ENCODE assay signal across 20 cellular contexts in the genomic region with DNA sequence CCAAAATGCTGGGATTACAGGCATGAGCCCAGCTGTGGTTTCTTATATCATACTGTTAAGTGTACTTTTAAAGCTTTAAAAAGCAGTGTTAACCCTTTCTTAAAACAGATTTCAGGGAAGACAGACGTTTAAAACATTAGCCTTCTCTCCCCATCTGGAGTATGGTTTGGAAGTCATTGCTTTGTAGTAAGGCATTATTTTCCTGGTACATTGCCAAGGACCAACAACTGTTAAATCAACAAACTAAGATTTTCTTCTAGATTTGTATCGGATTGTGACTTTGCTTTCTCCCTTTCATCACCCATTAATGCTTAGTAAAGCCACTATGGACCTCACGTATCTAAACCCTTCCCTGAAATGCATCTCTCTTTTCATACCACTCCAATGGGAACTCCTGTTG. TPM values are rescaled to one million over a fixed set of nuclear protein-coding genes. Genes with fewer than 3 reads are reported as not detected.
DNase-seq lines count a peak whose midpoint lies in the region; ATAC-seq, FAIRE-seq and TF ChIP-seq lines count a peak whose summit lies in the region.
"Had no signal": no experiment of that assay in that cellular context is flagged by ENCODE, and none has a peak within 500 bp of the region (broad histone marks: within the 10 kb centered on the region; RNA-seq: fewer than 3 reads in every experiment).

No MANE protein-coding gene starts in this region.

- DNase-seq in NCI-H524 treated with DMSO at 0.1 percent for 48 hours (lab: John Stamatoyannopoulos, UW), result peak; percentile 30
- no peak for DNase-seq in GM12878 (ENCODE audit: low read depth, low spot score)
- peak; percentile 21 for DNase-seq in myocyte (ENCODE audit: low read depth)
- DNase-seq in AML-193 (lab: John Stamatoyannopoulos, UW), result no peak
- DNase-seq in CD4-positive, alpha-beta memory T cell, result no peak
- no peak for DNase-seq in CD1c-positive myeloid dendritic cell (ENCODE audit: extremely low spot score)
- DNase-seq in small intestine, result no peak
- DNase-seq: activated CD4-positive, alpha-beta T cell treated with anti-CD3 and anti-CD28 coated beads for 4 hours; activated T-cell treated with anti-CD3 and anti-CD28 coated beads for 4 hours; central memory CD4-positive, alpha-beta T cell; heart left ventricle; kidney; NCI-H187; NCI-H526 treated with DMSO at 0.1 percent for 48 hours; stimulated activated CD4-positive, alpha-beta T cell treated with anti-CD3 and anti-CD28 coated beads, Interleukin-1b, Interleukin-23, amount 100 ng/mL, for 48 hours had no signal

- RAD21 ChIA-PET in GM12878 (lab: Charles Lee; ENCODE audit: unreplicated experiment), result interaction anchor here (0.6 to 7.2 kb wide), 5 partner anchors 10 to 47 kb away, joined by 3 to 62 read pairs (median 3); no protein-coding TSS in a partner anchor

- peaks cover 13 to 16% of the 10 kb centered on the region in 2 donors for H3K36me3 Mint-ChIP-seq in CD4-positive, alpha-beta memory T cell

- peaks cover 50% of the 10 kb centered on the region for H3K4me1 ChIP-seq in BLaER1
- peaks cover 30% of the 10 kb centered on the region for H3K4me1 ChIP-seq in GM12878 (ENCODE audit: control insufficient read depth, insufficient read depth, low read length)
- peaks cover 35% of the 10 kb centered on the region for H3K4me1 ChIP-seq in CD4-positive, alpha-beta memory T cell (ENCODE audit: insufficient read depth, low read length)
- H3K4me1 ChIP-seq in small intestine (ENCODE audit: control insufficient read depth in 2 of 2, insufficient read depth in 1 of 2, low read depth in 1 of 2, low read length in 1 of 2), result peaks cover 0 to 12% of the 10 kb centered on the region in 2 donors

- peaks cover 0 to 9% (median 0%) of the 10 kb centered on the region in 8 donors for H3K9me3 Mint-ChIP-seq in CD4-positive, alpha-beta memory T cell
- H3K9me3 Mint-ChIP-seq: activated naive CD4-positive, alpha-beta T cell treated with anti-CD3 and anti-CD28 coated beads, Interleukin-2, amount 50 U/mL, for 24 hours had no signal

- no peak overlapping the region for H3K4me3 ChIP-seq in BLaER1
- H3K4me3 ChIP-seq in GM12878, result peak overlapping the region; percentile 49; the same call in 1 of the 2 replicates
- no peak overlapping the region for H3K4me3 ChIP-seq in CD4-positive, alpha-beta memory T cell (ENCODE audit: low read length in 2 of 2)
- H3K4me3 ChIP-seq in small intestine (ENCODE audit: low read depth in 1 of 2, low read length in 2 of 2), result no peak overlapping the region
- H3K4me3 ChIP-seq: heart left ventricle, tibial nerve had no signal

- H2AFZ ChIP-seq in GM12878 (ENCODE audit: control insufficient read depth, low read depth, low read length), result no peak overlapping the region

- no peak for TF ChIP-seq EP300 in GM12878 (IDR thresholded peaks at IDR 0.05; ENCODE audit: borderline replicate concordance in 1 of 2, control insufficient read depth in 1 of 2, low read depth in 2 of 2, low read length in 2 of 2)

- peak overlapping the region in 1 of 8 donors; percentile 22 for H3K4me3 Mint-ChIP-seq in CD4-positive, alpha-beta memory T cell
- H3K4me3 Mint-ChIP-seq: activated naive CD4-positive, alpha-beta T cell treated with anti-CD3 and anti-CD28 coated beads, Interleukin-2, amount 50 U/mL, for 24 hours; T-helper 2 cell treated with Interferon-gamma antibody and Interleukin-4, amounts not matched to agents 5 μg/mL and 100 μg/mL, for 36 hours had no signal

- CTCF ChIA-PET in GM12878 (lab: Yijun Ruan, JAX), result interaction anchor here (1.0 to 10.9 kb wide), 4 partner anchors 10 to 25 kb away, joined by 3 to 94 read pairs (median 6); no protein-coding TSS in a partner anchor
- CTCF ChIA-PET in CD4-positive, alpha-beta memory T cell (lab: Charles Lee; ENCODE audit: partially characterized antibody), result interaction anchor here (2.2 kb wide), 1 partner anchor 19 kb away, joined by 5 read pairs; no protein-coding TSS in a partner anchor

- H3K79me2 ChIP-seq in GM12878 (ENCODE audit: control insufficient read depth, insufficient read depth, low read length), result peaks cover 83% of the 10 kb centered on the region

- no TSS peak for BruUV-seq in GM12878 (replicated peaks; lab: Mats Ljungman, UMichigan)

- H3K36me3 ChIP-seq in BLaER1 (peaks cover 46% of the 10 kb centered on the region), GM12878 (ENCODE audit: control insufficient read depth in 2 of 2, insufficient read depth in 2 of 2, low read length in 1 of 2) (peaks cover 6 to 8% of the 10 kb centered on the region in 2 experiments), small intestine (ENCODE audit: control insufficient read depth in 2 of 2, insufficient read depth in 2 of 2, low read length in 2 of 2) (no peaks in the 10 kb centered on the region)
- no peaks in the 10 kb centered on the region for H3K36me3 ChIP-seq in CD4-positive, alpha-beta memory T cell (ENCODE audit: insufficient read depth, low read length)

- peaks cover 8% of the 10 kb centered on the region for H3K9me3 ChIP-seq in BLaER1
- peaks cover 5% of the 10 kb centered on the region; the same call in 2 of the 3 replicates for H3K9me3 ChIP-seq in GM12878 (replicated peaks; ENCODE audit: control insufficient read depth, insufficient read depth, low read length)
- no peaks in the 10 kb centered on the region for H3K9me3 ChIP-seq in CD4-positive, alpha-beta memory T cell (ENCODE audit: control insufficient read depth in 1 of 2, low read length in 2 of 2)
- H3K9me3 ChIP-seq in small intestine (ENCODE audit: control insufficient read depth, low read depth), result no peaks in the 10 kb centered on the region

- peaks cover 39 to 64% (median 51%) of the 10 kb centered on the region in 4 donors for H3K4me1 Mint-ChIP-seq in CD4-positive, alpha-beta memory T cell

- intact Hi-C loops in GM12878 (cut with micrococcal nuclease; ENCODE audit: unreplicated experiment), result no loop called here
- intact Hi-C loops in CD4-positive, alpha-beta memory T cell (cut with micrococcal nuclease), result no loop called here

- no peak for TF ChIP-seq CTCF in GM12878 (IDR thresholded peaks at IDR 0.05 in 2 of 3, conservative IDR thresholded peaks at IDR 0.05 in 1 of 3; ENCODE audit: control insufficient read depth in 2 of 3, extremely low read depth in 1 of 3, insufficient read depth in 1 of 3, low read depth in 3 of 3, low read length in 3 of 3)

- FAIRE-seq in GM12878 (lab: Jason Lieb, UNC) (no peak), small intestine (lab: Jason Lieb, UNC) (no peak)
- FAIRE-seq: D721Med, kidney had no signal

- H3K4me2 ChIP-seq in BLaER1 (peak overlapping the region; percentile 66), GM12878 (ENCODE audit: control insufficient read depth, insufficient read depth) (peak overlapping the region; percentile 38)

- SMC1A ChIA-PET in GM12878 (lab: Charles Lee; ENCODE audit: uncharacterized antibody, unreplicated experiment), result interaction anchor here (0.7 to 13.0 kb wide), 8 partner anchors 9 to 95 kb away, joined by 4 to 171 read pairs (median 8); partner anchors contain the start of genes NKIRAS1 and RPL15

- no peak for TF ChIP-seq RAD21 in GM12878 (IDR thresholded peaks at IDR 0.05; ENCODE audit: insufficient read depth, low read depth, low read length)

- POLR2A ChIA-PET in GM12878 (lab: Charles Lee), result interaction anchor here (0.6 to 4.5 kb wide), 2 partner anchors 27 to 29 kb away, joined by 3 to 14 read pairs; no protein-coding TSS in a partner anchor
- POLR2A ChIA-PET in CD4-positive, alpha-beta memory T cell (lab: Charles Lee; ENCODE audit: partially characterized antibody), result no interaction called here

- peak overlapping the region in 2 of 7 donors; percentile 8 to 84 for H3K27ac Mint-ChIP-seq in CD4-positive, alpha-beta memory T cell
- H3K27ac Mint-ChIP-seq: T-helper 2 cell treated with Interferon-gamma antibody and Interleukin-4, amounts not matched to agents 5 μg/mL and 100 μg/mL, for 36 hours had no signal

- in situ Hi-C loops in GM12878 (cut with MboI), result no loop called here

- H4K20me1 ChIP-seq in BLaER1 (peaks cover 100% of the 10 kb centered on the region), GM12878 (ENCODE audit: control insufficient read depth, insufficient read depth) (0 out of 2 replicates have a peak, but pooled peaks cover 3% of the 10 kb centered on the region)

- 0 out of 2 replicates have a peak overlapping the region, but pooled peaks have one; percentile 10 for H3K27ac ChIP-seq in BLaER1
- peak overlapping the region; percentile 66 for H3K27ac ChIP-seq in GM12878 (ENCODE audit: control insufficient read depth, insufficient read depth)
- H3K27ac ChIP-seq in CD4-positive, alpha-beta memory T cell (ENCODE audit: low read depth, low read length), result no peak overlapping the region
- H3K27ac ChIP-seq in small intestine (ENCODE audit: low read depth in 1 of 2, low read length in 1 of 2), result no peak overlapping the region

- H3K27me3 ChIP-seq in BLaER1 (no peaks in the 10 kb centered on the region), GM12878 (replicated peaks in 1 of 2; ENCODE audit: control insufficient read depth in 2 of 2, insufficient read depth in 2 of 2, low read length in 1 of 2) (no peaks in the 10 kb centered on the region), small intestine (ENCODE audit: control insufficient read depth in 2 of 2, insufficient read depth in 2 of 2, low read length in 2 of 2) (no peaks in the 10 kb centered on the region)
- H3K27me3 ChIP-seq in CD4-positive, alpha-beta memory T cell (ENCODE audit: insufficient read depth, low read length), result no peaks in the 10 kb centered on the region
- H3K27me3 ChIP-seq: heart left ventricle, tibial nerve had no signal

- WGBS in GM12878 (ENCODE audit: insufficient coverage, insufficient replicate concordance, low lambda C conversion rate, missing lambda C conversion rate), result 91% methylated on average over 3 of the region's 3 CpGs
- WGBS in small intestine, 3 donors, result 54 to 68% (median 62%) methylated on average over 3 of the region's 3 CpGs

- H3K9ac ChIP-seq in BLaER1, result peak overlapping the region; percentile 34; the same call in 1 of the 2 replicates
- H3K9ac ChIP-seq in GM12878 (ENCODE audit: control insufficient read depth, insufficient read depth, low read length), result no peak overlapping the region

- H3K27me3 Mint-ChIP-seq in CD4-positive, alpha-beta memory T cell, result no peaks in the 10 kb centered on the region
- H3K27me3 Mint-ChIP-seq: activated naive CD4-positive, alpha-beta T cell treated with anti-CD3 and anti-CD28 coated beads, Interleukin-2, amount 50 U/mL, for 24 hours had no signal

- ATAC-seq in GM12878, result no peak
- ATAC-seq: heart left ventricle had no signal

- no peak for TF ChIP-seq POLR2A in GM12878 (IDR thresholded peaks at IDR 0.05; ENCODE audit: low read depth, low read length)

RNA-seq across cellular contexts. Expression of gene UBE2E1, which starts 50.5 kb away (rescaled TPM):
- total RNA-seq in GM12878 (2013; cell fraction: nucleolus; rRNA removed), result 149 and 156 TPM in 2 replicates
- total RNA-seq in GM12878 (2014; rRNA removed) (110 and 129 TPM in 2 replicates), GM12878 (2014; rRNA removed; fragmentation: Illumina TruSeq; extraction: Trizol) (230 and 236 TPM in 2 replicates), GM12878 (2021) (162 and 167 TPM in 2 replicates), myocyte (73.8 and 90.8 TPM in 2 replicates)
- polyA plus RNA-seq in GM12878 (2011; ENCODE audit: low read depth), result 122 TPM
- polyA plus RNA-seq in GM12878 (2011; rRNA removed) (425 and 698 TPM in 2 replicates), GM12878 (2014; fragmentation: Illumina TruSeq; extraction: Trizol) (282 and 450 TPM in 2 replicates), GM12878 (2014; fragmentation: Nextera tagmentation; extraction: Ambion mirVana) (100 to 1,000 TPM; 113 to 128 TPM), GM12878 (2014; rRNA removed) (159 and 202 TPM in 2 replicates), GM12878 (2016; fragmentation: Nextera tagmentation; extraction: Ambion mirVana) (10 to 100 TPM; 18.7 to 21.8 TPM), small intestine (10 to 100 TPM; 52.4 to 81.2 (median 55.7) TPM)
- 160 and 172 TPM in 2 replicates for polyA plus RNA-seq in GM12878 (2011; cell fraction: cytosol; rRNA removed)
- polyA plus RNA-seq in GM12878 (2011; cell fraction: nucleus; rRNA removed), result 186 and 224 TPM in 2 replicates
- polyA plus RNA-seq in GM12878 (2012), result 192 and 242 TPM in 2 replicates
- polyA minus RNA-seq in GM12878 (2011; rRNA and poly(A)+ RNA removed), result 126 and 154 TPM in 2 replicates
- 57.1 and 82.3 TPM in 2 replicates for polyA minus RNA-seq in GM12878 (2011; cell fraction: cytosol; rRNA and poly(A)+ RNA removed)
- 84.7 and 98.8 TPM in 2 replicates for polyA minus RNA-seq in GM12878 (2011; cell fraction: nucleus; rRNA and poly(A)+ RNA removed)
- polyA plus RNA-seq in myocyte (2012), result 73.2 TPM
- 10 to 100 TPM; 59.5 to 61.4 TPM for total RNA-seq in CD4-positive, alpha-beta memory T cell
- polyA plus RNA-seq in CD4-positive, alpha-beta memory T cell, result 10 to 100 TPM; 10.9 to 12.0 TPM

Comparison
In these comparisons a context has a peak if more than half of its experiments do, and no peak if none do; other contexts are left out.
1. H3K27ac ChIP-seq: peak in BLaER1 (single experiment) and GM12878 (single experiment); none in CD4-positive, alpha-beta memory T cell (single experiment) and small intestine (0 of 2).
2. DNase-seq: peak in NCI-H524 treated with DMSO at 0.1 percent for 48 hours (single experiment) and myocyte (single experiment); none in GM12878 (single experiment), AML-193 (0 of 2), CD4-positive, alpha-beta memory T cell (0 of 5), CD1c-positive myeloid dendritic cell (single experiment) and small intestine (single experiment).